In the genomic region with DNA sequence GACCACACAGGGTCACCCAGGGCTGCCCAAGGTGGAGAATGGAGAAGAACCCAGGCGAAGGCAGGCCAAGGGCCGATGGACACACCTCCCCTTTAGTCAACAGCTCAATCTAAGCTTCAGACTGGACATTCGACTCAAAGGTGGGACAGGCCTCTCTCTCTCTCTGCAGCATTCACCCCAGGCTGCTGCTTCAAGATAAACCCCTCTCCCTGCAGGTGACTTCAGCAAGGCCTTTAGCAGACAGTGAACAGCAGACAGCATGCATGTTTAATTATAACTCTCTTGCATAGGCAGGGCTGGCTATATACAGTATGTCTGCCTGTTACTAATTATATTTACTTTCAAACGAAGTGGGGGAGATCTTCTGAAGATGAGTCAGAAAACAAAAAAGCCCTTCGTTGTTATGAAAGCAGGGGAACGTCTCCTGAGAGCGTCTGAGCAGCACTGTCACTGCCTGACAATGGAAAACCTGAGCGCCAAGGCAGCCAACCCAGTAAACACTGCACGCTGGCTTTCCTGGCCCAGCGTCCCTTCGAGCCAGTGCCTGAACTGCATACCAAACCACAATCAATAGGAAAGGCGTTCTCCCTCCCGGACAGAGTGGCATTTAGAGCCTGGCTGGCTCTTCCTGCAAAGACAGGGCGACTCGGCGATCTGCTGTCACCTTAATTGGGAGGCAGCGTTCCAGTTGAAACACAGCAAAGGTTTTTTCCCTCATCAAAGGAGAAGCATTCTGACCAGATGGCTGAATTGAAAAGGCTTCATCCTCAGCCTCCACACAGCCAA, we compare ENCODE assay signal across 8 cellular contexts. TPM values are rescaled to one million over a fixed set of nuclear protein-coding genes. Genes with fewer than 3 reads are reported as not detected.
DNase-seq lines count a peak whose midpoint lies in the region; ATAC-seq and TF ChIP-seq lines count a peak whose summit lies in the region.

No MANE protein-coding gene starts in this region.

- H4K20me1 ChIP-seq in osteoblast (ENCODE audit: insufficient read depth, low read length) = no peaks in the 10 kb centered on the region

- no peaks in the 10 kb centered on the region for H3K9me3 ChIP-seq in osteoblast (ENCODE audit: low read depth, low read length)

- no peak overlapping the region for H2AFZ ChIP-seq in osteoblast (ENCODE audit: low read length)

- no peaks in the 10 kb centered on the region for H3K36me3 ChIP-seq in osteoblast (ENCODE audit: insufficient read depth, low read length)

- TF ChIP-seq CTCF in osteoblast (IDR thresholded peaks at IDR 0.05; ENCODE audit: extremely low read depth, low read depth, low read length) = no peak

- H3K27ac ChIP-seq in osteoblast (ENCODE audit: low read depth, low read length) = peak overlapping the region; percentile 100

- H3K4me2 ChIP-seq in osteoblast (ENCODE audit: insufficient read depth, low read length) = peak overlapping the region; percentile 78

- peak; percentile 37 to 69 for DNase-seq in SHP77 (lab: John Stamatoyannopoulos, UW)
- DNase-seq in SHP77 treated with DMSO at 0.1 percent for 48 hours (lab: John Stamatoyannopoulos, UW) = no peak
- peak; percentile 68 for DNase-seq in NCI-H345 (lab: John Stamatoyannopoulos, UW)
- peak; percentile 29 for DNase-seq in activated T-cell treated with anti-CD3 and anti-CD28 coated beads for 4 hours
- peak; percentile 80 for DNase-seq in fibroblast of peridontal ligament (ENCODE audit: extremely low read depth)
- DNase-seq in osteoblast (ENCODE audit: insufficient read length, low spot score, missing footprints) = peak; percentile 63
- no peak for DNase-seq in SW 1271 (lab: John Stamatoyannopoulos, UW)

- H3K4me3 ChIP-seq in osteoblast (ENCODE audit: insufficient read depth, low read length) = peak overlapping the region; percentile 45

- peaks cover 42% of the 10 kb centered on the region for H3K4me1 ChIP-seq in osteoblast (ENCODE audit: insufficient read depth, low read length)

- ATAC-seq in HG02973 (IDR thresholded peaks at IDR 0.05; ENCODE audit: unreplicated experiment) = peak; percentile 30

- no peaks in the 10 kb centered on the region for H3K27me3 ChIP-seq in osteoblast (ENCODE audit: insufficient read depth, low read length)

- H3K79me2 ChIP-seq in osteoblast (ENCODE audit: insufficient read depth, low read length) = no peaks in the 10 kb centered on the region

RNA-seq across cellular contexts. Expression of gene TOMM20, which starts 54.1 kb away (rescaled TPM):
- 108 and 110 TPM in 2 replicates for total RNA-seq in osteoblast

Comparison
In these comparisons a context has a peak if more than half of its experiments do, and no peak if none do; other contexts are left out.
1. DNase-seq: peak in SHP77 (2 of 2), NCI-H345 (single experiment), activated T-cell treated with anti-CD3 and anti-CD28 coated beads for 4 hours (single experiment), fibroblast of peridontal ligament (single experiment) and osteoblast (single experiment); none in SHP77 treated with DMSO at 0.1 percent for 48 hours (single experiment) and SW 1271 (0 of 2).